ENCODE assay signal across 8 cellular contexts in genomic region chrX:16882702-16883486, GRCh38. TPM values are rescaled to one million over a fixed set of nuclear protein-coding genes. Genes with fewer than 3 reads are reported as not detected.
A peak's percentile ranks its signal among the peaks of the same experiment; 100 is the strongest.
DNase-seq lines count a peak whose midpoint lies in the region; ATAC-seq, FAIRE-seq and TF ChIP-seq lines count a peak whose summit lies in the region.

No MANE protein-coding gene starts in this region.

- H4K20me1 ChIP-seq in HCT116 (ENCODE audit: insufficient read depth) = no peaks in the 10 kb centered on the region
- H4K20me1 ChIP-seq in SU-DHL-6 (ENCODE audit: low read depth, low read length) = no peaks in the 10 kb centered on the region

- peak overlapping the region; percentile 60 for H3K27ac Mint-ChIP-seq in activated naive CD8-positive, alpha-beta T cell treated with anti-CD3 and anti-CD28 coated beads, Interleukin-2, amount 50 U/mL, for 24 hours

- H3K36me3 Mint-ChIP-seq in activated naive CD8-positive, alpha-beta T cell treated with anti-CD3 and anti-CD28 coated beads, Interleukin-2, amount 50 U/mL, for 24 hours (ENCODE audit: low read depth) = no peaks in the 10 kb centered on the region

- H3K4me2 ChIP-seq in HCT116 (ENCODE audit: low read length) (peak overlapping the region; percentile 83), SU-DHL-6 (ENCODE audit: low read depth, low read length, poor library complexity, severe bottlenecking) (peak overlapping the region; percentile 90)

- H2AFZ ChIP-seq in HCT116 (ENCODE audit: low read depth, low read length, poor library complexity, severe bottlenecking) (peak overlapping the region; percentile 84), SU-DHL-6 (ENCODE audit: low read depth, low read length, severe bottlenecking) (peak overlapping the region; percentile 64)

- H3F3A ChIP-seq in SU-DHL-6 (ENCODE audit: insufficient read depth) = peaks cover 4% of the 10 kb centered on the region; the same call in 1 of the 2 replicates

- H3K9me2 ChIP-seq in HCT116 (ENCODE audit: insufficient read depth) (no peaks in the 10 kb centered on the region), SU-DHL-6 (replicated peaks; ENCODE audit: insufficient read depth, low read length) (no peaks in the 10 kb centered on the region)

- CTCF ChIA-PET in HCT116 (lab: Charles Lee) = interaction anchor here (0.7 to 5.5 kb wide), 9 partner anchors 9 to 200 kb away, joined by 3 to 88 read pairs (median 6); partner anchors contain the start of gene RBBP7

- H3K4me3 ChIP-seq in HCT116 (replicated peaks in 1 of 2; ENCODE audit: low read depth in 1 of 2, low read length in 2 of 2) (peak overlapping the region; percentile 41 to 58), SU-DHL-6 (ENCODE audit: insufficient read depth, low read length, poor library complexity, severe bottlenecking) (peak overlapping the region; percentile 51), pancreas (peak overlapping the region; percentile 7 to 39 (median 28))

- peak overlapping the region; percentile 77 for H3K4me3 Mint-ChIP-seq in activated naive CD8-positive, alpha-beta T cell treated with anti-CD3 and anti-CD28 coated beads, Interleukin-2, amount 50 U/mL, for 24 hours

- TF ChIP-seq RAD21 in HCT116 (IDR thresholded peaks at IDR 0.05; ENCODE audit: low read depth) = peak; percentile 70

- H3K9me3 ChIP-seq in HCT116 (ENCODE audit: control insufficient read depth in 1 of 2, insufficient read depth in 1 of 2, low read depth in 1 of 2, low read length in 2 of 2) = no peaks in the 10 kb centered on the region
- H3K9me3 ChIP-seq in SU-DHL-6 (ENCODE audit: insufficient read depth, low read length) = no peaks in the 10 kb centered on the region
- no peaks in the 10 kb centered on the region for H3K9me3 ChIP-seq in pancreas

- peak; percentile 28 for TF ChIP-seq POLR2A in HCT116 (IDR thresholded peaks at IDR 0.05; ENCODE audit: borderline replicate concordance, extremely low read depth, insufficient read depth, insufficient read length)

- H3K9ac ChIP-seq in HCT116 (ENCODE audit: low read length) (peak overlapping the region; percentile 63), SU-DHL-6 (ENCODE audit: low read length) (peak overlapping the region; percentile 55)

- peak; percentile 96 for FAIRE-seq in pancreas (lab: Jason Lieb, UNC)

- peak; percentile 54 to 75 (median 61); a peak in 5 of 6 replicates for TF ChIP-seq CTCF in HCT116 (IDR thresholded peaks at IDR 0.05 in 2 of 3, conservative IDR thresholded peaks at IDR 0.05 in 1 of 3; ENCODE audit: borderline replicate concordance in 1 of 3, insufficient read depth in 1 of 3, low read depth in 2 of 3, low read length in 2 of 3)
- peak; percentile 52 for TF ChIP-seq CTCF in SU-DHL-6 (IDR thresholded peaks at IDR 0.05; ENCODE audit: insufficient read depth, low read length, poor library complexity, severe bottlenecking)
- peak in 3 of 4 donors; percentile 24 to 43 (median 37) for TF ChIP-seq CTCF in pancreas (IDR thresholded peaks at IDR 0.05)

- H3K27me3 Mint-ChIP-seq in activated naive CD8-positive, alpha-beta T cell treated with anti-CD3 and anti-CD28 coated beads, Interleukin-2, amount 50 U/mL, for 24 hours = no peaks in the 10 kb centered on the region

- H3K4me1 Mint-ChIP-seq in activated naive CD8-positive, alpha-beta T cell treated with anti-CD3 and anti-CD28 coated beads, Interleukin-2, amount 50 U/mL, for 24 hours = peaks cover 8% of the 10 kb centered on the region

- no peaks in the 10 kb centered on the region for H3K36me3 ChIP-seq in HCT116 (ENCODE audit: control insufficient read depth in 1 of 2, insufficient read depth in 2 of 2, low read length in 2 of 2)
- H3K36me3 ChIP-seq in SU-DHL-6 (ENCODE audit: low read length) = no peaks in the 10 kb centered on the region
- no peaks in the 10 kb centered on the region for H3K36me3 ChIP-seq in pancreas

- H3K79me2 ChIP-seq in HCT116 (ENCODE audit: insufficient read depth, low read length) (no peaks in the 10 kb centered on the region), SU-DHL-6 (ENCODE audit: insufficient read depth, low read length) (no peaks in the 10 kb centered on the region)

- H3K4me1 ChIP-seq in HCT116 (ENCODE audit: control insufficient read depth in 1 of 2, insufficient read depth in 2 of 2, low read length in 2 of 2) = peaks cover 3 to 9% of the 10 kb centered on the region in 2 experiments; a peak in 3 of 4 replicates
- H3K4me1 ChIP-seq in pancreas = no peaks in the 10 kb centered on the region

- 0 to 18% methylated on average over 27 of the region's 27 CpGs for WGBS in pancreas, 2 donors

- peak; percentile 73 for DNase-seq in ELF-1 (ENCODE audit: low read depth, low spot score)
- peak; percentile 37 for DNase-seq in HCT116 (ENCODE audit: low read depth, low spot score)
- DNase-seq in NCI-H1105 treated with DMSO at 0.1 percent for 48 hours (lab: John Stamatoyannopoulos, UW) = peak; percentile 88
- DNase-seq in activated naive CD8-positive, alpha-beta T cell treated with anti-CD3 and anti-CD28 coated beads, Interleukin-2, amount 50 U/mL, for 24 hours = peak; percentile 71
- DNase-seq in Right ventricle myocardium superior = peak; percentile 75
- peak; percentile 44 to 81 (median 59) for DNase-seq in pancreas
- peak; percentile 59 for DNase-seq in ureter (ENCODE audit: low spot score)

- H3K9me3 Mint-ChIP-seq in activated naive CD8-positive, alpha-beta T cell treated with anti-CD3 and anti-CD28 coated beads, Interleukin-2, amount 50 U/mL, for 24 hours = no peaks in the 10 kb centered on the region

- H3K27ac ChIP-seq in HCT116 (ENCODE audit: low read depth, low read length) (peak overlapping the region; percentile 55), SU-DHL-6 (ENCODE audit: low read depth, low read length) (peak overlapping the region; percentile 75), pancreas (peak overlapping the region; percentile 5 to 70 (median 36))

- no TSS peak for BruUV-seq in HCT116 (replicated peaks; lab: Mats Ljungman, UMichigan)

- intact Hi-C loops in HCT116 (cut with micrococcal nuclease) (loop anchor here (1.0 kb wide), 1 partner anchor 163 kb away; no protein-coding TSS in a partner anchor), Right ventricle myocardium superior (cut with DNase I) (loop anchor here (5.0 kb wide), 1 partner anchor 164 kb away; no protein-coding TSS in a partner anchor), pancreas (cut with DNase I) (loop anchor here in 2 of 3 donors (10.0 kb wide), 1 partner anchor 162 kb away; no protein-coding TSS in a partner anchor)

- RAD21 ChIA-PET in HCT116 (lab: Charles Lee; ENCODE audit: low non-redundant PET in 1 of 2, low total read pairs in 2 of 2, uncharacterized antibody in 2 of 2, unreplicated experiment in 2 of 2) = interaction anchor here (0.6 to 2.3 kb wide), 4 partner anchors 62 to 164 kb away, joined by 3 to 13 read pairs (median 8); partner anchors contain the start of gene REPS2 (in 1 of the 2)

- H3K27me3 ChIP-seq in HCT116 (ENCODE audit: insufficient read depth, low read length) (no peaks in the 10 kb centered on the region), SU-DHL-6 (ENCODE audit: low read length) (no peaks in the 10 kb centered on the region), pancreas (peaks cover 0 to 9% (median 6%) of the 10 kb centered on the region in 4 donors)

- POLR2A ChIA-PET in HCT116 (lab: Charles Lee) = interaction anchor here (0.6 to 2.0 kb wide), 4 partner anchors 9 to 180 kb away, joined by 3 to 11 read pairs (median 5); no protein-coding TSS in a partner anchor

- ATAC-seq in HCT116 = peak; percentile 90
- peak; percentile 89 for ATAC-seq in activated naive CD8-positive, alpha-beta T cell treated with anti-CD3 and anti-CD28 coated beads, Interleukin-2, amount 50 U/mL, for 24 hours
- ATAC-seq in Right ventricle myocardium superior (ENCODE audit: poor library complexity) = peak; percentile 87
- ATAC-seq in pancreas = peak; percentile 76 to 90 (median 86)

TF ChIP-seq in HCT116, 20 proteins besides CTCF, POLR2A, EP300 and RAD21:
- TF ChIP-seq FOSL1 (IDR thresholded peaks at IDR 0.05; ENCODE audit: low read depth) = no peak
- TF ChIP-seq ZNF274 (IDR thresholded peaks at IDR 0.05; ENCODE audit: low read depth, low read length) = no peak
- TF ChIP-seq MAX (IDR thresholded peaks at IDR 0.05) = no peak; the same call in 1 of the 2 replicates
- TF ChIP-seq CBX3 (IDR thresholded peaks at IDR 0.05; ENCODE audit: low read depth) = peak; percentile 62

RNA-seq across cellular contexts. Expression of gene RBBP7, which starts 12.7 kb away (rescaled TPM):
- total RNA-seq in HCT116 (2021; ENCODE audit: unreplicated experiment) (146 TPM), Right ventricle myocardium superior (110 TPM), pancreas (10 to 100 TPM; 29.1 to 46.2 (median 40.9) TPM), ureter (133 TPM)
- 89.4 and 146 TPM in 2 replicates for polyA plus RNA-seq in HCT116 (2012)
- 10 to 100 TPM; 52.3 to 90.0 TPM for polyA plus RNA-seq in pancreas

Comparison
In these comparisons a context has a peak if more than half of its experiments do, and no peak if none do; other contexts are left out.
1. Peak in every context shown above with its lines: DNase-seq, ATAC-seq, H3K4me3 ChIP-seq and H3K27ac ChIP-seq.
2. DNase-seq: peak in every context shown above with its lines; median percentile 88 in NCI-H1105 treated with DMSO at 0.1 percent for 48 hours; 75 in Right ventricle myocardium superior; 73 in ELF-1; 71 in activated naive CD8-positive, alpha-beta T cell treated with anti-CD3 and anti-CD28 coated beads, Interleukin-2, amount 50 U/mL, for 24 hours; 59 in pancreas; 59 in ureter; 37 in HCT116.